ENCODE assay signal across 7 cellular contexts in the genomic region with DNA sequence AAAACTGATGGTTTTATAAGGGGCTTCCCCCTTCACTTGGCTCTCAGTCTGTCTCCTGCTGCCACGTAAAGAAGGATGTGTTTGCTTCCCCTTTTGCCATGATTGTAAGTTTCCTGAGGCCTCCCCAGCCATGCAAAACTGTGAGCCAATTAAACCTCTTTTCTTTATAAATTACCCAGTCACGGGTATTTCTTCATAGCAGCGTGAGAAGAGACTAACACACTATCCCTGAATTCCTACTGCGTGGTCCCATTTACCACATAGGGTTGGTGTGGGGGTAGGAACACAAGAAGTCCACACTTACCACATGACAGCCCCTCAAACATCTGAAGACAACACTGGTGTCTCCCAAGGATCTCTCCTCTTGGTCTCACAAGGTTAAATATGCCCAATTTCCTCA. TPM values are rescaled to one million over a fixed set of nuclear protein-coding genes. Genes with fewer than 3 reads are reported as not detected.
A peak's percentile ranks its signal among the peaks of the same experiment; 100 is the strongest.
DNase-seq lines count a peak whose midpoint lies in the region; ATAC-seq and TF ChIP-seq lines count a peak whose summit lies in the region.
"Not testable (repeated sequence)": the region's sequence is repeated elsewhere in the genome, so short reads cannot be mapped to it uniquely, and the experiment has no call there.

No MANE protein-coding gene starts in this region.

- not testable (repeated sequence) for H3K9me3 ChIP-seq in CD4-positive, alpha-beta T cell (ENCODE audit: control insufficient read depth, low read length); sigmoid colon

- peaks cover 93% of the 10 kb centered on the region for H3K4me1 Mint-ChIP-seq in CD4-positive, alpha-beta T cell (ENCODE audit: low read depth)
- peaks cover 52 to 83% (median 82%) of the 10 kb centered on the region in 3 donors for H3K4me1 Mint-ChIP-seq in IgD-negative memory B cell
- H3K4me1 Mint-ChIP-seq in T-helper 1 cell treated with Interleukin-12 subunit alpha and Interleukin-12 subunit beta and Interleukin-4 antibody, amounts not matched to agents 30 μg/mL and 1 μg/mL, for 36 hours (ENCODE audit: low read depth), result peaks cover 82% of the 10 kb centered on the region
- H3K4me1 Mint-ChIP-seq in activated CD8-positive, alpha-beta T cell treated with anti-CD3 and anti-CD28 coated beads, Interleukin-2, amount 10 ng/mL, durations not matched to agents 7 days and 5 days (ENCODE audit: low read depth), result peaks cover 98% of the 10 kb centered on the region
- H3K4me1 Mint-ChIP-seq in activated naive CD4-positive, alpha-beta T cell treated with anti-CD3 and anti-CD28 coated beads, Interleukin-2, amount 50 U/mL, for 24 hours, result peaks cover 90% of the 10 kb centered on the region
- peaks cover 100% of the 10 kb centered on the region for H3K4me1 Mint-ChIP-seq in dendritic cell treated with granulocyte-macrophage colony-stimulating factor and Interleukin-4, amounts not matched to agents 40 ng/mL and 50 ng/mL, for 4 days (ENCODE audit: low read depth)

- CTCF ChIA-PET in CD4-positive, alpha-beta T cell (lab: Charles Lee), result interaction anchor here (0.9 to 2.2 kb wide), 2 partner anchors 10 to 12 kb away, joined by 3 to 8 read pairs; no protein-coding TSS in a partner anchor
- CTCF ChIA-PET in activated CD8-positive, alpha-beta T cell treated with anti-CD3 and anti-CD28 coated beads, Interleukin-2, amount 10 ng/mL, durations not matched to agents 7 days and 5 days (lab: Charles Lee), result interaction anchor here (0.9 kb wide), 1 partner anchor 13 kb away, joined by 3 read pairs; no protein-coding TSS in a partner anchor

- not testable (repeated sequence) for DNase-seq in CD4-positive, alpha-beta T cell; activated CD8-positive, alpha-beta T cell treated with anti-CD3 and anti-CD28 coated beads, Interleukin-2, amount 10 ng/mL, durations not matched to agents 7 days and 5 days; sigmoid colon

- H3K4me1 ChIP-seq in sigmoid colon, result peaks cover 0 to 61% (median 34%) of the 10 kb centered on the region in 4 donors

- H3K27ac ChIP-seq in CD4-positive, alpha-beta T cell (ENCODE audit: low read depth, low read length), result peak overlapping the region; percentile 51
- H3K27ac ChIP-seq in sigmoid colon, result peak overlapping the region; percentile 5 to 90 (median 42)

- not testable (repeated sequence) for H3K4me3 Mint-ChIP-seq in CD4-positive, alpha-beta T cell
- peak overlapping the region in 3 of 4 donors; percentile 80 to 87 (median 83) for H3K4me3 Mint-ChIP-seq in IgD-negative memory B cell
- peak overlapping the region; percentile 36 for H3K4me3 Mint-ChIP-seq in T-helper 1 cell treated with Interleukin-12 subunit alpha and Interleukin-12 subunit beta and Interleukin-4 antibody, amounts not matched to agents 30 μg/mL and 1 μg/mL, for 36 hours
- H3K4me3 Mint-ChIP-seq in activated CD8-positive, alpha-beta T cell treated with anti-CD3 and anti-CD28 coated beads, Interleukin-2, amount 10 ng/mL, durations not matched to agents 7 days and 5 days, result peak overlapping the region; percentile 70
- H3K4me3 Mint-ChIP-seq in activated naive CD4-positive, alpha-beta T cell treated with anti-CD3 and anti-CD28 coated beads, Interleukin-2, amount 50 U/mL, for 24 hours, result peak overlapping the region; percentile 27
- H3K4me3 Mint-ChIP-seq in dendritic cell treated with granulocyte-macrophage colony-stimulating factor and Interleukin-4, amounts not matched to agents 40 ng/mL and 50 ng/mL, for 4 days, result peak overlapping the region; percentile 51

- H3K27ac Mint-ChIP-seq in CD4-positive, alpha-beta T cell, result peak overlapping the region; percentile 88
- H3K27ac Mint-ChIP-seq in IgD-negative memory B cell, result peak overlapping the region; percentile 79 to 98 (median 97)
- H3K27ac Mint-ChIP-seq in T-helper 1 cell treated with Interleukin-12 subunit alpha and Interleukin-12 subunit beta and Interleukin-4 antibody, amounts not matched to agents 30 μg/mL and 1 μg/mL, for 36 hours, result peak overlapping the region; percentile 86
- peak overlapping the region; percentile 92 for H3K27ac Mint-ChIP-seq in activated CD8-positive, alpha-beta T cell treated with anti-CD3 and anti-CD28 coated beads, Interleukin-2, amount 10 ng/mL, durations not matched to agents 7 days and 5 days
- peak overlapping the region; percentile 87 for H3K27ac Mint-ChIP-seq in activated naive CD4-positive, alpha-beta T cell treated with anti-CD3 and anti-CD28 coated beads, Interleukin-2, amount 50 U/mL, for 24 hours
- peak overlapping the region; percentile 94 for H3K27ac Mint-ChIP-seq in dendritic cell treated with granulocyte-macrophage colony-stimulating factor and Interleukin-4, amounts not matched to agents 40 ng/mL and 50 ng/mL, for 4 days

- WGBS in sigmoid colon, 2 donors, result 70 to 76% methylated on average over 4 of the region's 4 CpGs

- H3K36me3 Mint-ChIP-seq in CD4-positive, alpha-beta T cell (ENCODE audit: low read depth), result peaks cover 72% of the 10 kb centered on the region
- peaks cover 31% of the 10 kb centered on the region for H3K36me3 Mint-ChIP-seq in IgD-negative memory B cell
- H3K36me3 Mint-ChIP-seq in T-helper 1 cell treated with Interleukin-12 subunit alpha and Interleukin-12 subunit beta and Interleukin-4 antibody, amounts not matched to agents 30 μg/mL and 1 μg/mL, for 36 hours (ENCODE audit: low read depth), result peaks cover 84% of the 10 kb centered on the region
- H3K36me3 Mint-ChIP-seq in activated CD8-positive, alpha-beta T cell treated with anti-CD3 and anti-CD28 coated beads, Interleukin-2, amount 10 ng/mL, durations not matched to agents 7 days and 5 days (ENCODE audit: low read depth), result peaks cover 95% of the 10 kb centered on the region
- H3K36me3 Mint-ChIP-seq in activated naive CD4-positive, alpha-beta T cell treated with anti-CD3 and anti-CD28 coated beads, Interleukin-2, amount 50 U/mL, for 24 hours, result peaks cover 16% of the 10 kb centered on the region
- peaks cover 100% of the 10 kb centered on the region for H3K36me3 Mint-ChIP-seq in dendritic cell treated with granulocyte-macrophage colony-stimulating factor and Interleukin-4, amounts not matched to agents 40 ng/mL and 50 ng/mL, for 4 days (ENCODE audit: low read depth)

- POLR2A ChIA-PET in CD4-positive, alpha-beta T cell (lab: Charles Lee), result interaction anchor here (1.4 to 2.1 kb wide), 4 partner anchors 8 to 15 kb away, joined by 5 to 28 read pairs (median 6); partner anchors contain the start of gene COTL1
- POLR2A ChIA-PET in activated CD8-positive, alpha-beta T cell treated with anti-CD3 and anti-CD28 coated beads, Interleukin-2, amount 10 ng/mL, durations not matched to agents 7 days and 5 days (lab: Charles Lee), result interaction anchor here (1.3 to 1.5 kb wide), 2 partner anchors 12 to 60 kb away, joined by 4 to 5 read pairs; no protein-coding TSS in a partner anchor

- not testable (repeated sequence) for TF ChIP-seq EP300 in sigmoid colon (IDR thresholded peaks at IDR 0.05)

- H3K27me3 Mint-ChIP-seq in CD4-positive, alpha-beta T cell; IgD-negative memory B cell; T-helper 1 cell treated with Interleukin-12 subunit alpha and Interleukin-12 subunit beta and Interleukin-4 antibody, amounts not matched to agents 30 μg/mL and 1 μg/mL, for 36 hours (ENCODE audit: low read depth); activated CD8-positive, alpha-beta T cell treated with anti-CD3 and anti-CD28 coated beads, Interleukin-2, amount 10 ng/mL, durations not matched to agents 7 days and 5 days (ENCODE audit: low read depth); activated naive CD4-positive, alpha-beta T cell treated with anti-CD3 and anti-CD28 coated beads, Interleukin-2, amount 50 U/mL, for 24 hours; dendritic cell treated with granulocyte-macrophage colony-stimulating factor and Interleukin-4, amounts not matched to agents 40 ng/mL and 50 ng/mL, for 4 days: not testable (repeated sequence)

- intact Hi-C loops in CD4-positive, alpha-beta T cell (cut with DNase I, micrococcal nuclease); dendritic cell treated with granulocyte-macrophage colony-stimulating factor and Interleukin-4, amounts not matched to agents 40 ng/mL and 50 ng/mL, for 4 days (cut with micrococcal nuclease): not testable (repeated sequence)
- intact Hi-C loops in sigmoid colon (cut with DNase I), result loop anchor here (10.0 kb wide), 2 partner anchors 295 to 425 kb away; partner anchors contain the start of gene TAF1C

- not testable (repeated sequence) for TF ChIP-seq POLR2A in sigmoid colon (IDR thresholded peaks at IDR 0.05)

- not testable (repeated sequence) for TF ChIP-seq CTCF in CD4-positive, alpha-beta T cell (IDR thresholded peaks at IDR 0.05); sigmoid colon (IDR thresholded peaks at IDR 0.05)

- not testable (repeated sequence) for H3K27me3 ChIP-seq in CD4-positive, alpha-beta T cell (ENCODE audit: control insufficient read depth, insufficient read depth, low read length); sigmoid colon

- not testable (repeated sequence) for H3K36me3 ChIP-seq in sigmoid colon

- not testable (repeated sequence) for H3K4me3 ChIP-seq in sigmoid colon

- ATAC-seq in CD4-positive, alpha-beta T cell (ENCODE audit: poor library complexity); activated CD8-positive, alpha-beta T cell treated with anti-CD3 and anti-CD28 coated beads, Interleukin-2, amount 10 ng/mL, durations not matched to agents 7 days and 5 days: not testable (repeated sequence)

- not testable (repeated sequence) for H3K9me3 Mint-ChIP-seq in CD4-positive, alpha-beta T cell; activated CD8-positive, alpha-beta T cell treated with anti-CD3 and anti-CD28 coated beads, Interleukin-2, amount 10 ng/mL, durations not matched to agents 7 days and 5 days (ENCODE audit: insufficient read depth); activated naive CD4-positive, alpha-beta T cell treated with anti-CD3 and anti-CD28 coated beads, Interleukin-2, amount 50 U/mL, for 24 hours
- H3K9me3 Mint-ChIP-seq in IgD-negative memory B cell, result peaks cover 0 to 11% (median 1%) of the 10 kb centered on the region in 3 donors
- H3K9me3 Mint-ChIP-seq in T-helper 1 cell treated with Interleukin-12 subunit alpha and Interleukin-12 subunit beta and Interleukin-4 antibody, amounts not matched to agents 30 μg/mL and 1 μg/mL, for 36 hours, result peaks cover 12% of the 10 kb centered on the region
- H3K9me3 Mint-ChIP-seq in dendritic cell treated with granulocyte-macrophage colony-stimulating factor and Interleukin-4, amounts not matched to agents 40 ng/mL and 50 ng/mL, for 4 days, result peaks cover 19% of the 10 kb centered on the region

RNA-seq across cellular contexts. Expression of gene COTL1, which starts 8.1 kb away (rescaled TPM):
- total RNA-seq in CD4-positive, alpha-beta T cell, result 100 to 1,000 TPM; 179 to 181 TPM
- 725 TPM for polyA plus RNA-seq in IgD-negative memory B cell
- total RNA-seq in activated CD8-positive, alpha-beta T cell treated with anti-CD3 and anti-CD28 coated beads, Interleukin-2, amount 10 ng/mL, durations not matched to agents 7 days and 5 days, result 100 to 1,000 TPM; 837 to 887 TPM
- total RNA-seq in sigmoid colon, result 10 to 100 TPM; 34.6 to 48.6 (median 37.8) TPM
- 100 to 1,000 TPM in 1 of 3 donors, 10 to 100 TPM in 2; 60.1 to 160 (median 96.6) TPM for polyA plus RNA-seq in sigmoid colon

RNA-seq across cellular contexts. Expression of gene KLHL36, which starts 38.6 kb away (rescaled TPM):
- 10 to 100 TPM; 76.6 to 78.6 TPM for total RNA-seq in CD4-positive, alpha-beta T cell
- polyA plus RNA-seq in IgD-negative memory B cell (34.1 TPM), sigmoid colon (10 to 100 TPM; 14.4 to 30.6 (median 15.0) TPM)
- 10 to 100 TPM; 31.4 to 32.6 TPM for total RNA-seq in activated CD8-positive, alpha-beta T cell treated with anti-CD3 and anti-CD28 coated beads, Interleukin-2, amount 10 ng/mL, durations not matched to agents 7 days and 5 days
- 10 to 100 TPM; 40.0 to 45.9 (median 43.3) TPM for total RNA-seq in sigmoid colon

Comparison
In these comparisons a context has a peak if more than half of its experiments do, and no peak if none do; other contexts are left out.
1. RNA of gene COTL1, which starts 8.1 kb away (total RNA-seq): 837 to 887 TPM in activated CD8-positive, alpha-beta T cell treated with anti-CD3 and anti-CD28 coated beads, Interleukin-2, amount 10 ng/mL, durations not matched to agents 7 days and 5 days; 179 to 181 TPM in CD4-positive, alpha-beta T cell and 34.6 to 48.6 TPM in sigmoid colon; every median in the first group is over 4 times any median in the second.
2. Peak in every context shown above with its lines, with median percentiles within 50 percentile points of each other: H3K27ac Mint-ChIP-seq.